ENCODE assay signal across 8 cellular contexts in the genomic region with DNA sequence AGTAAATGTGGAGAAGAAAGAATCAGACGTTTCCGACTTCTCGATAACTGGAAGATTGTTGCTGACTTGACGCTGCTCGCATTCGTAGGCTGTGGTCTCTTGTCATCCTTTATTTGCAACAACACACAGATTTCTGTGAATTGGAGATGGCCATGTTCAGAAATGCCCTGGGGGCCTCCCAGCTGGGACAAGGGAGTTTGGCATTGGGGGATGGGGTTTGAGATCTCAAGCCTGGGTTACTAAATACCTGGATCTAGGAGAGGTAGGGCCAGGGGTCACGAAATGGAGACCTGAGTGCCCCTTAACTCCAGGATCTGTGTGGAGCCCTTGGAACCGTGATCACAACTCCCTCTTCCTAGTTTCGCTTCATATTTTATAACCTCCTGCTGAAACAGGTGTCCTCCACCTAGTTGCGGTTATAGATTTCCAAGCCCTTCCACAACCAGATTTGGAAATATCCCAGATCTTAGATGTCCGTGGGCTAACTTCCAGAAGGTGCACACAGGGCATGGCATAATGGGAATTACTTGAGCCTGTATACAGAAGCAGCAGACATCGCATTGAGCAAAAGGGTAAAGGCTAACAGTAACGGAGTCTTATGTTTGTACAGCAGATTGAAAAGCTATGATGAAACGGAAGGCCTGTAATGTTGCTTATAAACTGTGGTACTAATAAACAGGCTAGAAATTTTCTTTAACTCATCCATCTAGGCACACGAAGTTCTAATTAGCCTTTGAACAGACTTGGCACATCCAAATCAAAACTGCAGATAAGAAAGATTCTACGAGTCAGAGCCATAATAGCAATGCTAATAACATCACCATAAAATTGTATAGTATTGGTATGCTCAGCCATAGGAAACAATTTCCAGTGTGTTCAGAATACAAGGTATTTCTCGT. TPM values are rescaled to one million over a fixed set of nuclear protein-coding genes. Genes with fewer than 3 reads are reported as not detected.
A peak's percentile ranks its signal among the peaks of the same experiment; 100 is the strongest.
DNase-seq lines count a peak whose midpoint lies in the region; ATAC-seq and TF ChIP-seq lines count a peak whose summit lies in the region.

No MANE protein-coding gene starts in this region.

- no peak for TF ChIP-seq CTCF in Loucy (conservative IDR thresholded peaks at IDR 0.05; ENCODE audit: low read length)

- no peak for ATAC-seq in HG03280 (IDR thresholded peaks at IDR 0.05; ENCODE audit: unreplicated experiment)

- no peak overlapping the region for H3K18ac ChIP-seq in neuronal stem cell (ENCODE audit: low read length)

- no CpG with 5 or more reads among the region's 17 CpGs for WGBS in neuronal stem cell (ENCODE audit: extremely low coverage in 2 of 2, insufficient read length in 2 of 2, insufficient replicate concordance in 1 of 2), 2 donors

- no peak overlapping the region for H3K23ac ChIP-seq in neuronal stem cell (ENCODE audit: low read depth, low read length, poor library complexity)

- peak; percentile 18 for DNase-seq in GM03348 (ENCODE audit: low spot score)
- DNase-seq in activated T-cell treated with anti-CD3 and anti-CD28 coated beads for 24 hours (ENCODE audit: low read depth) = peak; percentile 9
- peak; percentile 41 for DNase-seq in fibroblast of peridontal ligament (ENCODE audit: extremely low read depth)
- no peak for DNase-seq in neuronal stem cell (ENCODE audit: low spot score)
- no peak for DNase-seq in medulla oblongata (ENCODE audit: extremely low spot score)
- DNase-seq in putamen (ENCODE audit: low spot score) = no peak

- H4K8ac ChIP-seq in neuronal stem cell (ENCODE audit: low read depth, low read length) = no peak overlapping the region

- H3K4me1 ChIP-seq in Loucy (ENCODE audit: insufficient read depth, low read length, poor library complexity, severe bottlenecking) (peaks cover 40% of the 10 kb centered on the region), neuronal stem cell (ENCODE audit: control insufficient read depth in 2 of 2, insufficient read depth in 1 of 2, low read depth in 1 of 2, low read length in 2 of 2) (peaks cover 7 to 12% of the 10 kb centered on the region in 2 donors)

- no peak overlapping the region for H2AK5ac ChIP-seq in neuronal stem cell (ENCODE audit: low read depth, low read length)

- H3K36me3 ChIP-seq in Loucy (ENCODE audit: insufficient read depth, low read length) = no peaks in the 10 kb centered on the region
- peaks cover 0 to 5% of the 10 kb centered on the region in 2 donors for H3K36me3 ChIP-seq in neuronal stem cell (replicated peaks in 1 of 2; ENCODE audit: control insufficient read depth in 2 of 2, insufficient read depth in 2 of 2, low read length in 2 of 2)

- no peak overlapping the region for H4K91ac ChIP-seq in neuronal stem cell (ENCODE audit: low read depth, low read length, poor library complexity)

- H3K9ac ChIP-seq in Loucy (ENCODE audit: low read depth, low read length, poor library complexity, severe bottlenecking) (peak overlapping the region; percentile 84), neuronal stem cell (ENCODE audit: low read depth, low read length, poor library complexity) (no peak overlapping the region)

- H3K9me2 ChIP-seq in Loucy (replicated peaks; ENCODE audit: low read depth, low read length) = no peaks in the 10 kb centered on the region

- H3K27me3 ChIP-seq in Loucy (ENCODE audit: insufficient read depth, low read length, poor library complexity, severe bottlenecking) (no peaks in the 10 kb centered on the region), neuronal stem cell (ENCODE audit: control insufficient read depth in 3 of 3, insufficient read depth in 3 of 3, low read depth in 1 of 3, low read length in 3 of 3) (no peaks in the 10 kb centered on the region)

- H3K79me1 ChIP-seq in neuronal stem cell (ENCODE audit: low read depth, low read length) = no peaks in the 10 kb centered on the region

- H3K9me3 ChIP-seq in Loucy (ENCODE audit: insufficient read depth, low read depth, low read length) (no peaks in the 10 kb centered on the region), neuronal stem cell (replicated peaks in 1 of 2; ENCODE audit: control insufficient read depth in 2 of 2, insufficient read depth in 1 of 2, low read depth in 1 of 2, low read length in 2 of 2) (no peaks in the 10 kb centered on the region)

- H3K27ac ChIP-seq in neuronal stem cell (replicated peaks; ENCODE audit: low read length) = peak overlapping the region; percentile 62

- no peak overlapping the region for H3K4ac ChIP-seq in neuronal stem cell (ENCODE audit: low read length)

- H2AFZ ChIP-seq in Loucy (ENCODE audit: low read length) (peak overlapping the region; percentile 95), neuronal stem cell (ENCODE audit: low read length) (peak overlapping the region; percentile 89)

- no peak overlapping the region for H2BK15ac ChIP-seq in neuronal stem cell (ENCODE audit: low read length)

- no peak overlapping the region for H2BK12ac ChIP-seq in neuronal stem cell (ENCODE audit: low read length)

- no peaks in the 10 kb centered on the region for H3F3A ChIP-seq in Loucy (ENCODE audit: low read depth)

- H3K4me2 ChIP-seq in Loucy (ENCODE audit: low read depth, low read length, poor library complexity, severe bottlenecking) (peak overlapping the region; percentile 84), neuronal stem cell (ENCODE audit: insufficient read depth, low read length, poor library complexity, severe bottlenecking) (peak overlapping the region; percentile 72)

- peak overlapping the region; percentile 87 for H3K4me3 ChIP-seq in Loucy (ENCODE audit: low read length, poor library complexity, severe bottlenecking)
- H3K4me3 ChIP-seq in neuronal stem cell (ENCODE audit: low read length in 2 of 2) = peak overlapping the region; percentile 70 to 88

- H4K20me1 ChIP-seq in Loucy (ENCODE audit: insufficient read depth, low read length, poor library complexity, severe bottlenecking) = no peaks in the 10 kb centered on the region

- H2BK120ac ChIP-seq in neuronal stem cell (ENCODE audit: low read depth, low read length) = no peak overlapping the region

- no peak overlapping the region for H3K14ac ChIP-seq in neuronal stem cell (ENCODE audit: low read length)

- no peak overlapping the region for H2BK5ac ChIP-seq in neuronal stem cell (ENCODE audit: low read length)

- peaks cover 46% of the 10 kb centered on the region for H3K79me2 ChIP-seq in Loucy (ENCODE audit: insufficient read depth, low read length)

RNA-seq across cellular contexts. Expression of a gene that starts 1.0 kb away (rescaled TPM):
- polyA plus RNA-seq in neuronal stem cell (2013, experiment 1 of 2) = 7.8 TPM
- 8.3 TPM for polyA plus RNA-seq in neuronal stem cell (2013, experiment 2 of 2)

RNA-seq across cellular contexts. Expression of a gene that starts 48.6 kb away (rescaled TPM):
- polyA plus RNA-seq in neuronal stem cell (2013, experiment 1 of 2) = 102 TPM
- polyA plus RNA-seq in neuronal stem cell (2013, experiment 2 of 2) = 102 TPM

RNA-seq across cellular contexts. Expression of a gene that starts 49.4 kb away (rescaled TPM):
- polyA plus RNA-seq in neuronal stem cell (2013, experiment 1 of 2) = 25.0 TPM
- 25.5 TPM for polyA plus RNA-seq in neuronal stem cell (2013, experiment 2 of 2)

Comparison
In these comparisons a context has a peak if more than half of its experiments do, and no peak if none do; other contexts are left out.
1. DNase-seq: peak in GM03348 (single experiment), activated T-cell treated with anti-CD3 and anti-CD28 coated beads for 24 hours (single experiment) and fibroblast of peridontal ligament (single experiment); none in neuronal stem cell (single experiment), medulla oblongata (single experiment) and putamen (single experiment).